In the genomic region with DNA sequence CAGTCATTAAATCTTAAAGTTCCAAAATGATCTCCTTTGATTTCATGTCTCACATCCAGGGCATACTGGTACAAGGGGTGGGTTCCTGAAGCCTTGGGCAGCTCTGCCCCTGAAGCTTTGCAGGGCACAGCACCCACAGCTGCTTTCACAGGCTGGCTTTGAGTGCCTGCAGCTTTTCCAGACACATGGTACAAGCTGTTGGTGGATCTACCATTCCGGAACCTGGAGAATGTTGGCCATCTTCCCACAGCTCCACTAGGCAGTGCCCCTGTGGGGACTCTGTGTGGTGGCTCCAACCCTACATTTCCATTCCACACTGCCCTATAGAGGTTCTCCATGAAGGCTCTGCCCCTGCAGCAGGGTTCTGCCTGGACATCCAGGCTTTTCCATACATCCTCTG, we compare ENCODE assay signal across 2 cellular contexts.
TF ChIP-seq lines count a peak whose summit lies in the region.

No MANE protein-coding gene starts in this region.

TF ChIP-seq in IMR-90, 13 proteins besides CTCF, POLR2A, EP300 and RAD21 (continued from another document):
- TF ChIP-seq, protein P1, sequence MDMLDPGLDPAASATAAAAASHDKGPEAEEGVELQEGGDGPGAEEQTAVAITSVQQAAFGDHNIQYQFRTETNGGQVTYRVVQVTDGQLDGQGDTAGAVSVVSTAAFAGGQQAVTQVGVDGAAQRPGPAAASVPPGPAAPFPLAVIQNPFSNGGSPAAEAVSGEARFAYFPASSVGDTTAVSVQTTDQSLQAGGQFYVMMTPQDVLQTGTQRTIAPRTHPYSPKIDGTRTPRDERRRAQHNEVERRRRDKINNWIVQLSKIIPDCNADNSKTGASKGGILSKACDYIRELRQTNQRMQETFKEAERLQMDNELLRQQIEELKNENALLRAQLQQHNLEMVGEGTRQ (IDR thresholded peaks at IDR 0.05; ENCODE audit: low read depth, low read length), result no peak
TF ChIP-seq in IMR-90: peak in this region for 0.

TF ChIP-seq in WTC11, 78 proteins besides CTCF, POLR2A, EP300 and RAD21 (continued from another document):
- TF ChIP-seq, protein P2, sequence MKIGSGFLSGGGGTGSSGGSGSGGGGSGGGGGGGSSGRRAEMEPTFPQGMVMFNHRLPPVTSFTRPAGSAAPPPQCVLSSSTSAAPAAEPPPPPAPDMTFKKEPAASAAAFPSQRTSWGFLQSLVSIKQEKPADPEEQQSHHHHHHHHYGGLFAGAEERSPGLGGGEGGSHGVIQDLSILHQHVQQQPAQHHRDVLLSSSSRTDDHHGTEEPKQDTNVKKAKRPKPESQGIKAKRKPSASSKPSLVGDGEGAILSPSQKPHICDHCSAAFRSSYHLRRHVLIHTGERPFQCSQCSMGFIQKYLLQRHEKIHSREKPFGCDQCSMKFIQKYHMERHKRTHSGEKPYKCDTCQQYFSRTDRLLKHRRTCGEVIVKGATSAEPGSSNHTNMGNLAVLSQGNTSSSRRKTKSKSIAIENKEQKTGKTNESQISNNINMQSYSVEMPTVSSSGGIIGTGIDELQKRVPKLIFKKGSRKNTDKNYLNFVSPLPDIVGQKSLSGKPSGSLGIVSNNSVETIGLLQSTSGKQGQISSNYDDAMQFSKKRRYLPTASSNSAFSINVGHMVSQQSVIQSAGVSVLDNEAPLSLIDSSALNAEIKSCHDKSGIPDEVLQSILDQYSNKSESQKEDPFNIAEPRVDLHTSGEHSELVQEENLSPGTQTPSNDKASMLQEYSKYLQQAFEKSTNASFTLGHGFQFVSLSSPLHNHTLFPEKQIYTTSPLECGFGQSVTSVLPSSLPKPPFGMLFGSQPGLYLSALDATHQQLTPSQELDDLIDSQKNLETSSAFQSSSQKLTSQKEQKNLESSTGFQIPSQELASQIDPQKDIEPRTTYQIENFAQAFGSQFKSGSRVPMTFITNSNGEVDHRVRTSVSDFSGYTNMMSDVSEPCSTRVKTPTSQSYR (CRISPR knock-in tag; IDR thresholded peaks at IDR 0.05), result no peak
- no peak for TF ChIP-seq NR1H2 (CRISPR knock-in tag; IDR thresholded peaks at IDR 0.05)
- TF ChIP-seq, protein P3, sequence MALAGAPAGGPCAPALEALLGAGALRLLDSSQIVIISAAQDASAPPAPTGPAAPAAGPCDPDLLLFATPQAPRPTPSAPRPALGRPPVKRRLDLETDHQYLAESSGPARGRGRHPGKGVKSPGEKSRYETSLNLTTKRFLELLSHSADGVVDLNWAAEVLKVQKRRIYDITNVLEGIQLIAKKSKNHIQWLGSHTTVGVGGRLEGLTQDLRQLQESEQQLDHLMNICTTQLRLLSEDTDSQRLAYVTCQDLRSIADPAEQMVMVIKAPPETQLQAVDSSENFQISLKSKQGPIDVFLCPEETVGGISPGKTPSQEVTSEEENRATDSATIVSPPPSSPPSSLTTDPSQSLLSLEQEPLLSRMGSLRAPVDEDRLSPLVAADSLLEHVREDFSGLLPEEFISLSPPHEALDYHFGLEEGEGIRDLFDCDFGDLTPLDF (CRISPR knock-in tag; IDR thresholded peaks at IDR 0.05), result no peak
